ENCODE assay signal across 13 cellular contexts in genomic region chr3:146142757-146143156, GRCh38. TPM values are rescaled to one million over a fixed set of nuclear protein-coding genes. Genes with fewer than 3 reads are reported as not detected.
DNase-seq lines count a peak whose midpoint lies in the region; ATAC-seq, FAIRE-seq and TF ChIP-seq lines count a peak whose summit lies in the region.
"Had no signal": no experiment of that assay in that cellular context is flagged by ENCODE, and none has a peak within 500 bp of the region (broad histone marks: within the 10 kb centered on the region; RNA-seq: fewer than 3 reads in every experiment).

No MANE protein-coding gene starts in this region.

- no peak for FAIRE-seq in small intestine (lab: Jason Lieb, UNC)
- FAIRE-seq: GM12878 had no signal

- 63 to 89% (median 71%) methylated on average over 3 of the region's 3 CpGs for WGBS in small intestine, 3 donors

- no peak for TF ChIP-seq CTCF in parathyroid adenoma (IDR thresholded peaks at IDR 0.05)
- TF ChIP-seq CTCF in CD14-positive monocyte (IDR thresholded peaks at IDR 0.05): no peak

- no peak overlapping the region for H3K27ac Mint-ChIP-seq in CD14-positive monocyte
- H3K27ac Mint-ChIP-seq: CD4-positive, alpha-beta memory T cell had no signal

- no peaks in the 10 kb centered on the region for H3K27me3 ChIP-seq in parathyroid adenoma (ENCODE audit: control insufficient read depth, insufficient read depth, low read length)
- H3K27me3 ChIP-seq in small intestine (ENCODE audit: control insufficient read depth in 2 of 2, insufficient read depth in 2 of 2, low read length in 2 of 2): no peaks in the 10 kb centered on the region

- peak; percentile 53 to 59 for ATAC-seq in left cardiac atrium
- ATAC-seq: GM12878, psoas muscle had no signal

- peak overlapping the region; percentile 30 for H2AFZ ChIP-seq in parathyroid adenoma

- intact Hi-C loops in left cardiac atrium (cut with DNase I): no loop called here
- intact Hi-C loops in CD14-positive monocyte (cut with micrococcal nuclease): no loop called here

- DNase-seq in EL: peak; percentile 71
- peak; percentile 67 for DNase-seq in astrocyte of the hippocampus (ENCODE audit: low read depth, low spot score)
- DNase-seq in left cardiac atrium: no peak
- DNase-seq in GM03348 (ENCODE audit: low spot score): no peak
- DNase-seq in H4 (ENCODE audit: low spot score): no peak
- DNase-seq in small intestine: no peak
- DNase-seq in CD14-positive monocyte (ENCODE audit: low spot score): no peak
- DNase-seq: CD4-positive, alpha-beta memory T cell; KBM-7; NCI-H510A; psoas muscle had no signal

- H3K4me1 ChIP-seq in parathyroid adenoma (peaks cover 28% of the 10 kb centered on the region), small intestine (ENCODE audit: control insufficient read depth in 2 of 2, insufficient read depth in 1 of 2, low read depth in 1 of 2, low read length in 1 of 2) (peaks cover 0 to 2% of the 10 kb centered on the region in 2 donors)

- H3K4me3 ChIP-seq in parathyroid adenoma (ENCODE audit: low read depth, low read length) (no peak overlapping the region), small intestine (ENCODE audit: low read depth in 1 of 2, low read length in 2 of 2) (no peak overlapping the region)
- H3K4me3 ChIP-seq: GM12878, psoas muscle had no signal

- H3K27ac ChIP-seq in parathyroid adenoma: peak overlapping the region; percentile 50
- no peak overlapping the region for H3K27ac ChIP-seq in small intestine (ENCODE audit: low read depth in 1 of 2, low read length in 1 of 2)
- H3K27ac ChIP-seq: psoas muscle had no signal

- no peaks in the 10 kb centered on the region for H3K27me3 Mint-ChIP-seq in CD14-positive monocyte (ENCODE audit: low read depth in 3 of 3)
- H3K27me3 Mint-ChIP-seq: CD4-positive, alpha-beta memory T cell had no signal

- H3K4me2 ChIP-seq in parathyroid adenoma (ENCODE audit: low read length): peak overlapping the region; percentile 57

- no peak overlapping the region for H3K9ac ChIP-seq in parathyroid adenoma

- H3K4me1 Mint-ChIP-seq in CD14-positive monocyte: no peaks in the 10 kb centered on the region
- H3K4me1 Mint-ChIP-seq: CD4-positive, alpha-beta memory T cell had no signal

- H3K36me3 ChIP-seq in parathyroid adenoma (ENCODE audit: control insufficient read depth, insufficient read depth, low read length) (no peaks in the 10 kb centered on the region), small intestine (ENCODE audit: control insufficient read depth in 2 of 2, insufficient read depth in 2 of 2, low read length in 2 of 2) (peaks cover 0 to 2% of the 10 kb centered on the region in 2 donors)

- H3K9me3 ChIP-seq in parathyroid adenoma (ENCODE audit: control insufficient read depth, low read length) (no peaks in the 10 kb centered on the region), small intestine (ENCODE audit: control insufficient read depth, low read depth) (no peaks in the 10 kb centered on the region)
- H3K9me3 ChIP-seq: psoas muscle had no signal

- H3K4me3 Mint-ChIP-seq in CD14-positive monocyte: no peak overlapping the region
- H3K4me3 Mint-ChIP-seq: CD4-positive, alpha-beta memory T cell had no signal

- no peaks in the 10 kb centered on the region for H3K36me3 Mint-ChIP-seq in CD14-positive monocyte
- H3K36me3 Mint-ChIP-seq: CD4-positive, alpha-beta memory T cell had no signal

- no peaks in the 10 kb centered on the region for H3K9me3 Mint-ChIP-seq in CD14-positive monocyte

- peaks cover 30% of the 10 kb centered on the region for H3K79me2 ChIP-seq in parathyroid adenoma

RNA-seq across cellular contexts. Expression of gene PLOD2, which starts 18.2 kb away (rescaled TPM):
- total RNA-seq in left cardiac atrium: 10 to 100 TPM; 35.7 to 39.0 TPM
- total RNA-seq in H4 (2014; rRNA removed; shearing (Covaris generic)): 130 and 189 TPM in 2 replicates
- polyA plus RNA-seq in small intestine (10 to 100 TPM; 17.8 to 23.5 (median 19.5) TPM), CD14-positive monocyte (not detected)
- total RNA-seq: CD4-positive, alpha-beta memory T cell had no signal
- polyA plus RNA-seq: CD4-positive, alpha-beta memory T cell had no signal

Comparison
In these comparisons a context has a peak if more than half of its experiments do, and no peak if none do; other contexts are left out.
1. DNase-seq: peak in EL (single experiment) and astrocyte of the hippocampus (single experiment); none in left cardiac atrium (single experiment), GM03348 (single experiment), H4 (single experiment), small intestine (single experiment) and CD14-positive monocyte (single experiment).